In the genomic region with DNA sequence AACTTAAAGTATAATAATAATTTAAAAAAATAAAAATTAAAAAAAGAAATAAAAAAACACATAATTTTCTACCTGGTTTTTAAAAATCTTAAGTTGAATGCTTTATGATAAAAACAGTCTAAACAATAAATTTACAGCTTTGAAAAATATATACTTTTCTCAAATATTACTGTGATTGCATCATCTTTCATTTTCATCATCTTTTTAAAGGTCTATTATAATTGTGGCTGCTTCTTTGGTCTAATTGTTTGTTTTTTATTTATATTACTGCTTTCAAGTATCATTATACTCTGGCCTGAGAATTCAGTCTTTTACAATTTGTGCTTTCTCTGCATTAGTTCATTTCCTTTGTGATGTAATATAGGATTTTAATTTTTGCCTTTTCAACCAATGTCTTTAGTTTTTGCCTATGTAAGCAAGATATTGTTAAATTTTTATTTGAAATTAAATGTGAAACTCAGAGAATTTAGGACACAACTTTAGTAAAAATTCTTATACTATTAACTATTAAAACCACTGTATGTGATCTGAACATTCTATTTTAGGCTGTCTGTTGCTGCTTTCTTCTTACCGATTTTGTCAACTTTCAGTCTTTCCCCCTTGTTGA, we compare ENCODE assay signal across 1 cellular context.
A peak's percentile ranks its signal among the peaks of the same experiment; 100 is the strongest.
TF ChIP-seq lines count a peak whose summit lies in the region.

No MANE protein-coding gene starts in this region.

TF ChIP-seq in K562, 482 proteins besides CTCF, POLR2A, EP300 and RAD21:
- TF ChIP-seq, protein P1, sequence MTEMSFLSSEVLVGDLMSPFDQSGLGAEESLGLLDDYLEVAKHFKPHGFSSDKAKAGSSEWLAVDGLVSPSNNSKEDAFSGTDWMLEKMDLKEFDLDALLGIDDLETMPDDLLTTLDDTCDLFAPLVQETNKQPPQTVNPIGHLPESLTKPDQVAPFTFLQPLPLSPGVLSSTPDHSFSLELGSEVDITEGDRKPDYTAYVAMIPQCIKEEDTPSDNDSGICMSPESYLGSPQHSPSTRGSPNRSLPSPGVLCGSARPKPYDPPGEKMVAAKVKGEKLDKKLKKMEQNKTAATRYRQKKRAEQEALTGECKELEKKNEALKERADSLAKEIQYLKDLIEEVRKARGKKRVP (CRISPR knock-in tag; IDR thresholded peaks at IDR 0.05), result peak; percentile 83
- 0 out of 2 replicates have a peak, but pooled peaks have one; percentile 39 for TF ChIP-seq ZNF717 (CRISPR knock-in tag; IDR thresholded peaks at IDR 0.05)
- no peak for TF ChIP-seq JUND (IDR thresholded peaks at IDR 0.05; ENCODE audit: borderline replicate concordance, low read depth, low read length)
- TF ChIP-seq JUND (tag; IDR thresholded peaks at IDR 0.05; ENCODE audit: borderline replicate concordance, low read depth, low read length), result no peak
- TF ChIP-seq CEBPB (tag; IDR thresholded peaks at IDR 0.05), result peak; percentile 59
- TF ChIP-seq, protein P2, sequence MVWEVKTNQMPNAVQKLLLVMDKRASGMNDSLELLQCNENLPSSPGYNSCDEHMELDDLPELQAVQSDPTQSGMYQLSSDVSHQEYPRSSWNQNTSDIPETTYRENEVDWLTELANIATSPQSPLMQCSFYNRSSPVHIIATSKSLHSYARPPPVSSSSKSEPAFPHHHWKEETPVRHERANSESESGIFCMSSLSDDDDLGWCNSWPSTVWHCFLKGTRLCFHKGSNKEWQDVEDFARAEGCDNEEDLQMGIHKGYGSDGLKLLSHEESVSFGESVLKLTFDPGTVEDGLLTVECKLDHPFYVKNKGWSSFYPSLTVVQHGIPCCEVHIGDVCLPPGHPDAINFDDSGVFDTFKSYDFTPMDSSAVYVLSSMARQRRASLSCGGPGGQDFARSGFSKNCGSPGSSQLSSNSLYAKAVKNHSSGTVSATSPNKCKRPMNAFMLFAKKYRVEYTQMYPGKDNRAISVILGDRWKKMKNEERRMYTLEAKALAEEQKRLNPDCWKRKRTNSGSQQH (CRISPR knock-in tag; IDR thresholded peaks at IDR 0.05), result no peak
- peak; percentile 32; the same call in 1 of the 2 replicates for TF ChIP-seq MAFK (IDR thresholded peaks at IDR 0.05; ENCODE audit: low read length)
- TF ChIP-seq KLF6 (CRISPR knock-in tag; IDR thresholded peaks at IDR 0.05; ENCODE audit: borderline replicate concordance), result no peak
- peak; percentile 95 for TF ChIP-seq TRIM24 (IDR thresholded peaks at IDR 0.05)
- peak; percentile 80 for TF ChIP-seq ZNF316 (IDR thresholded peaks at IDR 0.05)
- peak; percentile 82 for TF ChIP-seq ZSCAN32 (CRISPR knock-in tag; IDR thresholded peaks at IDR 0.05)
- TF ChIP-seq CEBPG (CRISPR knock-in tag; IDR thresholded peaks at IDR 0.05), result no peak
- peak; percentile 82 to 96 for TF ChIP-seq CEBPG (tag; conservative IDR thresholded peaks at IDR 0.05 in 1 of 2, IDR thresholded peaks at IDR 0.05 in 1 of 2)
- peak; percentile 29; the same call in 1 of the 2 replicates for TF ChIP-seq MAFF (IDR thresholded peaks at IDR 0.05; ENCODE audit: low read length)
- TF ChIP-seq MEF2A (IDR thresholded peaks at IDR 0.05; ENCODE audit: control insufficient read depth, low read depth, low read length), result no peak
- no peak for TF ChIP-seq SMARCA4 (IDR thresholded peaks at IDR 0.05)
- TF ChIP-seq, protein P3, sequence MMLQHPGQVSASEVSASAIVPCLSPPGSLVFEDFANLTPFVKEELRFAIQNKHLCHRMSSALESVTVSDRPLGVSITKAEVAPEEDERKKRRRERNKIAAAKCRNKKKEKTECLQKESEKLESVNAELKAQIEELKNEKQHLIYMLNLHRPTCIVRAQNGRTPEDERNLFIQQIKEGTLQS (IDR thresholded peaks at IDR 0.05), result peak; percentile 92
- TF ChIP-seq, protein P3 (CRISPR knock-in tag; conservative IDR thresholded peaks at IDR 0.05), result no peak
- TF ChIP-seq C11orf30 (IDR thresholded peaks at IDR 0.05; ENCODE audit: low read depth), result peak; percentile 64
TF ChIP-seq in K562: peak in this region for 11.
